ENCODE assay signal across 10 cellular contexts in genomic region chr17:74871329-74872076, GRCh38. TPM values are rescaled to one million over a fixed set of nuclear protein-coding genes. Genes with fewer than 3 reads are reported as not detected.
DNase-seq lines count a peak whose midpoint lies in the region; TF ChIP-seq lines count a peak whose summit lies in the region.
"Had no signal": no experiment of that assay in that cellular context is flagged by ENCODE, and none has a peak within 500 bp of the region (broad histone marks: within the 10 kb centered on the region; RNA-seq: fewer than 3 reads in every experiment).

No MANE protein-coding gene starts in this region.

- POLR2A ChIA-PET in CD8-positive, alpha-beta memory T cell (lab: Charles Lee), result interaction anchor here (2.2 kb wide), 1 partner anchor 122 kb away, joined by 10 read pairs; no protein-coding TSS in a partner anchor

- no peaks in the 10 kb centered on the region for H3K36me3 ChIP-seq in CD8-positive, alpha-beta memory T cell (ENCODE audit: insufficient read depth, low read length)
- H3K36me3 ChIP-seq in Karpas-422 (ENCODE audit: insufficient read depth, low read length), result no peaks in the 10 kb centered on the region

- peak overlapping the region; percentile 4 for H3K27ac ChIP-seq in CD8-positive, alpha-beta memory T cell (ENCODE audit: low read depth, low read length)
- H3K27ac ChIP-seq in Karpas-422 (ENCODE audit: low read length), result no peak overlapping the region

- H2AFZ ChIP-seq in Karpas-422 (ENCODE audit: low read length), result no peak overlapping the region

- CTCF ChIA-PET in CD8-positive, alpha-beta memory T cell (lab: Charles Lee), result interaction anchor here (1.0 to 1.4 kb wide), 4 partner anchors 9 to 136 kb away, joined by 3 to 6 read pairs (median 3); partner anchors contain the start of gene GRIN2C

- H3K9me3 ChIP-seq in CD8-positive, alpha-beta memory T cell (ENCODE audit: low read length), result no peaks in the 10 kb centered on the region
- H3K9me3 ChIP-seq in Karpas-422 (ENCODE audit: low read length), result no peaks in the 10 kb centered on the region

- H3K9ac ChIP-seq in Karpas-422 (ENCODE audit: low read length), result peak overlapping the region; percentile 91; the same call in 1 of the 2 replicates

- H3K9me3 Mint-ChIP-seq in CD8-positive, alpha-beta memory T cell, result no peaks in the 10 kb centered on the region
- H3K9me3 Mint-ChIP-seq in chondrocyte (ENCODE audit: low read depth), result no peaks in the 10 kb centered on the region
- no peaks in the 10 kb centered on the region for H3K9me3 Mint-ChIP-seq in nephron progenitor cell

- H3K36me3 Mint-ChIP-seq in CD8-positive, alpha-beta memory T cell, result peaks cover 0 to 4% (median 4%) of the 10 kb centered on the region in 3 donors
- H3K36me3 Mint-ChIP-seq in chondrocyte (ENCODE audit: low read depth) (no peaks in the 10 kb centered on the region), nephron progenitor cell (ENCODE audit: low read depth) (no peaks in the 10 kb centered on the region)

- peak overlapping the region; percentile 27 to 96 (median 82) for H3K4me3 Mint-ChIP-seq in CD8-positive, alpha-beta memory T cell
- H3K4me3 Mint-ChIP-seq in chondrocyte (ENCODE audit: unreplicated experiment), result peak overlapping the region; percentile 83
- peak overlapping the region; percentile 93 for H3K4me3 Mint-ChIP-seq in nephron progenitor cell

- H3K4me1 ChIP-seq in CD8-positive, alpha-beta memory T cell (ENCODE audit: insufficient read depth, low read length), result peaks cover 10% of the 10 kb centered on the region
- peaks cover 21% of the 10 kb centered on the region for H3K4me1 ChIP-seq in Karpas-422 (ENCODE audit: low read length)

- no peak for TF ChIP-seq CTCF in chondrocyte (IDR thresholded peaks at IDR 0.05)
- no peak for TF ChIP-seq CTCF in nephron progenitor cell (IDR thresholded peaks at IDR 0.05)

- peak overlapping the region in 3 of 8 donors; percentile 14 to 91 (median 73) for H3K27ac Mint-ChIP-seq in CD8-positive, alpha-beta memory T cell
- no peak overlapping the region for H3K27ac Mint-ChIP-seq in chondrocyte (ENCODE audit: unreplicated experiment)
- H3K27ac Mint-ChIP-seq in nephron progenitor cell, result no peak overlapping the region

- H3K9me2 ChIP-seq in Karpas-422 (replicated peaks; ENCODE audit: insufficient read depth, low read length), result no peaks in the 10 kb centered on the region

- no peaks in the 10 kb centered on the region for H3K27me3 ChIP-seq in CD8-positive, alpha-beta memory T cell (ENCODE audit: insufficient read depth, low read length, poor library complexity, severe bottlenecking)
- no peaks in the 10 kb centered on the region for H3K27me3 ChIP-seq in Karpas-422 (ENCODE audit: low read length)

- H3K4me3 ChIP-seq in CD8-positive, alpha-beta memory T cell (ENCODE audit: low read length), result peak overlapping the region; percentile 66
- H3K4me3 ChIP-seq in Karpas-422 (ENCODE audit: low read length), result peak overlapping the region; percentile 93; the same call in 1 of the 2 replicates

- peaks cover 18 to 23% (median 22%) of the 10 kb centered on the region in 3 donors for H3K4me1 Mint-ChIP-seq in CD8-positive, alpha-beta memory T cell
- peaks cover 24% of the 10 kb centered on the region for H3K4me1 Mint-ChIP-seq in chondrocyte (ENCODE audit: low read depth)
- peaks cover 67% of the 10 kb centered on the region for H3K4me1 Mint-ChIP-seq in nephron progenitor cell

- no peaks in the 10 kb centered on the region for H3K27me3 Mint-ChIP-seq in CD8-positive, alpha-beta memory T cell
- H3K27me3 Mint-ChIP-seq in chondrocyte (ENCODE audit: low read depth) (no peaks in the 10 kb centered on the region), nephron progenitor cell (ENCODE audit: low read depth, poor library complexity) (peaks cover 4% of the 10 kb centered on the region)

- H3K4me2 ChIP-seq in Karpas-422 (ENCODE audit: low read depth, low read length, poor library complexity, severe bottlenecking), result peak overlapping the region; percentile 95

- H4K20me1 ChIP-seq in Karpas-422 (ENCODE audit: insufficient read depth, low read depth, low read length), result no peaks in the 10 kb centered on the region

- no peak for DNase-seq in CD8-positive, alpha-beta memory T cell
- no peak for DNase-seq in Karpas-422
- DNase-seq in chondrocyte (ENCODE audit: low spot score), result no peak
- DNase-seq in nephron progenitor cell, result no peak
- DNase-seq in RPMI8226, result no peak
- no peak for DNase-seq in NCI-H446 (lab: John Stamatoyannopoulos, UW)
- no peak for DNase-seq in ureter (ENCODE audit: low spot score)
- DNase-seq in SIG-M5 (lab: John Stamatoyannopoulos, UW), result no peak
- DNase-seq: foreskin melanocyte had no signal

- no peaks in the 10 kb centered on the region for H3K79me2 ChIP-seq in Karpas-422 (ENCODE audit: low read length)

RNA-seq across cellular contexts. Expression of gene FDXR, which starts 1.3 kb away (rescaled TPM):
- total RNA-seq in CD8-positive, alpha-beta memory T cell, result 10 to 100 TPM; 32.9 to 33.3 TPM
- polyA plus RNA-seq in CD8-positive, alpha-beta memory T cell, result 6.4 TPM
- total RNA-seq in Karpas-422 (2014; rRNA removed; shearing (Covaris generic); ENCODE audit: low replicate concordance), result 3.2 and 8.4 TPM in 2 replicates
- total RNA-seq in chondrocyte (7.2 to 11.6 TPM (median 9.0 TPM) in 3 replicates), ureter (18.4 TPM)

RNA-seq across cellular contexts. Expression of gene GRIN2C, which starts 11.8 kb away (rescaled TPM):
- total RNA-seq in CD8-positive, alpha-beta memory T cell, result not detected
- not detected for polyA plus RNA-seq in CD8-positive, alpha-beta memory T cell
- not detected in 2 replicates for total RNA-seq in Karpas-422 (2014; rRNA removed; shearing (Covaris generic); ENCODE audit: low replicate concordance)
- 0.07 to 0.28 TPM in 2 of 3 replicates, not detected in the other for total RNA-seq in chondrocyte
- 0.23 TPM for total RNA-seq in ureter

RNA-seq across cellular contexts. Expression of gene FADS6, which starts 21.9 kb away (rescaled TPM):
- not detected for total RNA-seq in CD8-positive, alpha-beta memory T cell
- not detected for polyA plus RNA-seq in CD8-positive, alpha-beta memory T cell
- total RNA-seq in Karpas-422 (2014; rRNA removed; shearing (Covaris generic); ENCODE audit: low replicate concordance), result not detected in 2 replicates
- total RNA-seq in chondrocyte, result not detected in 3 replicates
- total RNA-seq in ureter, result 7.3 TPM
- total RNA-seq: posterior vena cava had no signal

RNA-seq across cellular contexts. Expression of gene USH1G, which starts 51.6 kb away (rescaled TPM):
- total RNA-seq in CD8-positive, alpha-beta memory T cell, result not detected
- not detected for polyA plus RNA-seq in CD8-positive, alpha-beta memory T cell
- not detected in 2 replicates for total RNA-seq in Karpas-422 (2014; rRNA removed; shearing (Covaris generic); ENCODE audit: low replicate concordance)
- total RNA-seq in chondrocyte (not detected in 3 replicates), ureter (1.4 TPM)
- total RNA-seq: posterior vena cava had no signal

RNA-seq across cellular contexts. Expression of gene OTOP2, which starts 52.6 kb away (rescaled TPM):
- total RNA-seq in CD8-positive, alpha-beta memory T cell, result not detected
- polyA plus RNA-seq in CD8-positive, alpha-beta memory T cell, result not detected
- not detected in 2 replicates for total RNA-seq in Karpas-422 (2014; rRNA removed; shearing (Covaris generic); ENCODE audit: low replicate concordance)
- not detected in 3 replicates for total RNA-seq in chondrocyte
- not detected for total RNA-seq in ureter
- total RNA-seq: posterior vena cava had no signal
